Comparison of ENCODE assay signal across 21 cellular contexts in the genomic region with DNA sequence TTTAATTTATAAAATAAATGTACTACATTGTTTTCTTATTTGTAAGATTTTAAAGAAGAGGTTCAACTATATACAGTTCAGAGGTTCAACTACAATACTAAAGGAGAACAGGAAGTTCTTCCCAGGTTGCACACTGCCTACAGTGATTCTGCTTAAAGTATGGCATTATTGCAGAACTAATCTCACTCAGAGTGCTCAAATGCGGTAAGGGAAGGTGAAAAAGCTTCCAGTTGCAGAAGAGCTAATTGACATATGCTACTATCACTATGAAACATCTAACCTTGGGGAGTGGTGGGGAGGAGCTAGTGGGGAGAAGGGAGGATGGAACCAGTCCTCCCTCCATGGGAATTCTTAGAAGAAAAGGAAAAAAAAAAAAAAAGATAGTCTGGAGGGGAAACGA.
"Had no signal": no experiment of that assay in that cellular context is flagged by ENCODE, and none has a peak within 500 bp of the region (broad histone marks: within the 10 kb centered on the region; RNA-seq: fewer than 3 reads in every experiment).

No MANE protein-coding gene starts in this region.

- H3K27ac ChIP-seq: adrenal gland, SJSA1, WERI-Rb-1 had no signal

- H3K4me1 Mint-ChIP-seq: activated naive CD8-positive, alpha-beta T cell treated with anti-CD3 and anti-CD28 coated beads, Interleukin-2, amount 10 ng/mL, durations not matched to agents 7 days and 5 days; T-cell had no signal

- H3K9me3 ChIP-seq: adrenal gland, SJSA1 had no signal

- H3K4me3 Mint-ChIP-seq: activated CD8-positive, alpha-beta T cell treated with anti-CD3 and anti-CD28 coated beads for 36 hours; activated naive CD8-positive, alpha-beta T cell treated with anti-CD3 and anti-CD28 coated beads, Interleukin-2, amount 10 ng/mL, durations not matched to agents 7 days and 5 days; T-cell had no signal

- H3K36me3 ChIP-seq: adrenal gland, SJSA1, WERI-Rb-1 had no signal

- H3K4me3 ChIP-seq: adrenal gland, SJSA1 had no signal

- H3K4me1 ChIP-seq: adrenal gland, SJSA1 had no signal

- DNase-seq: activated CD4-positive, alpha-beta T cell treated with anti-CD3 and anti-CD28 coated beads for 4 hours; activated CD8-positive, alpha-beta memory T cell treated with anti-CD3 and anti-CD28 coated beads, Interleukin-2, amount 50 U/mL, for 4 hours; activated CD8-positive, alpha-beta T cell treated with anti-CD3 and anti-CD28 coated beads for 36 hours; activated naive CD4-positive, alpha-beta T cell treated with anti-CD3 and anti-CD28 coated beads, Interleukin-2, amount 50 U/mL, for 16 hours; activated naive CD8-positive, alpha-beta T cell treated with anti-CD3 and anti-CD28 coated beads, Interleukin-2, amount 10 ng/mL, durations not matched to agents 7 days and 5 days; adrenal gland; anterior cingulate cortex; cerebellar nuclear complex; NCI-H1092; NCI-H1417; NCI-H1930; NCI-H2171; NCI-H2227 treated with DMSO at 0.1 percent for 48 hours; NCI-H69; NK-92 treated with Interleukin-12 subunit alpha and Interleukin-12 subunit beta, amount 100 ng/mL, for 24 hours; PC-3; SHP77; T-cell; WERI-Rb-1 had no signal

- H3K9me3 Mint-ChIP-seq: activated naive CD8-positive, alpha-beta T cell treated with anti-CD3 and anti-CD28 coated beads, Interleukin-2, amount 10 ng/mL, durations not matched to agents 7 days and 5 days had no signal

- H3K36me3 Mint-ChIP-seq: activated naive CD8-positive, alpha-beta T cell treated with anti-CD3 and anti-CD28 coated beads, Interleukin-2, amount 10 ng/mL, durations not matched to agents 7 days and 5 days; T-cell had no signal

- H3K27ac Mint-ChIP-seq: activated CD8-positive, alpha-beta T cell treated with anti-CD3 and anti-CD28 coated beads for 36 hours; activated naive CD8-positive, alpha-beta T cell treated with anti-CD3 and anti-CD28 coated beads, Interleukin-2, amount 10 ng/mL, durations not matched to agents 7 days and 5 days; T-cell had no signal

- ATAC-seq: activated CD4-positive, CD25-positive, alpha-beta regulatory T cell treated with anti-CD3 and anti-CD28 coated beads, Interleukin-2, amount 50 U/mL, for 24 hours; activated CD8-positive, alpha-beta T cell treated with anti-CD3 and anti-CD28 coated beads for 36 hours; PC-3; T-cell had no signal

- H3K27me3 ChIP-seq: adrenal gland, SJSA1 had no signal
